ENCODE assay signal across 21 cellular contexts in genomic region chr14:68960123-68960522, GRCh38. TPM values are rescaled to one million over a fixed set of nuclear protein-coding genes. Genes with fewer than 3 reads are reported as not detected.
DNase-seq lines count a peak whose midpoint lies in the region; ATAC-seq and TF ChIP-seq lines count a peak whose summit lies in the region.
"Had no signal": no experiment of that assay in that cellular context is flagged by ENCODE, and none has a peak within 500 bp of the region (broad histone marks: within the 10 kb centered on the region; RNA-seq: fewer than 3 reads in every experiment).

No MANE protein-coding gene starts in this region.

- H3K4me2 ChIP-seq in IMR-90 (ENCODE audit: low read depth, low read length): no peak overlapping the region
- H3K4me2 ChIP-seq in smooth muscle cell: peak overlapping the region; percentile 48

- H3K79me2 ChIP-seq in smooth muscle cell (ENCODE audit: low read depth): peaks cover 100% of the 10 kb centered on the region

- H3K79me1 ChIP-seq in IMR-90 (ENCODE audit: low read depth in 1 of 2, low read length in 2 of 2): peaks cover 0 to 81% of the 10 kb centered on the region in 2 experiments; a peak in 2 of 4 replicates

- no peak overlapping the region for H3K18ac ChIP-seq in IMR-90 (ENCODE audit: low read depth, low read length)

- ATAC-seq in IMR-90 (ENCODE audit: low read depth) (no peak), GM21717 (IDR thresholded peaks at IDR 0.05; ENCODE audit: unreplicated experiment) (no peak), GM21526 (IDR thresholded peaks at IDR 0.05; ENCODE audit: low FRiP score, unreplicated experiment) (no peak)
- ATAC-seq: natural killer cell, WTC11 had no signal

- no peak overlapping the region for H2BK15ac ChIP-seq in IMR-90 (ENCODE audit: low read depth, low read length)

- DNase-seq in activated CD4-positive, alpha-beta T cell treated with anti-CD3 and anti-CD28 coated beads, Interleukin-2, amount 10 ng/mL, durations not matched to agents 7 days and 5 days: no peak
- DNase-seq in activated CD4-positive, alpha-beta T cell treated with anti-CD3 and anti-CD28 coated beads, Interleukin-2, amount 50 U/mL, for 48 hours: no peak
- DNase-seq in IMR-90: no peak
- DNase-seq in epithelial cell of prostate (ENCODE audit: low read depth, low spot score): no peak
- no peak for DNase-seq in smooth muscle cell (lab: John Stamatoyannopoulos, UW; ENCODE audit: unreplicated experiment)
- no peak for DNase-seq in NCI-H82 treated with DMSO at 0.1 percent for 48 hours (lab: John Stamatoyannopoulos, UW; ENCODE audit: unreplicated experiment)
- DNase-seq: 8988T, BE2C, DND-41, glutamatergic neuron, natural killer cell, NCI-H1092 treated with DMSO at 0.1 percent for 48 hours, NCI-H2029 treated with DMSO at 0.1 percent for 48 hours, NCI-H345, NCI-H82, T-helper 9 cell had no signal

- peaks cover 63% of the 10 kb centered on the region for H3K9me1 ChIP-seq in IMR-90 (ENCODE audit: insufficient read depth, low read length)

- CTCF ChIA-PET in activated CD4-positive, alpha-beta T cell treated with anti-CD3 and anti-CD28 coated beads, Interleukin-2, amount 10 ng/mL, durations not matched to agents 7 days and 5 days (lab: Charles Lee): interaction anchor here (0.6 to 1.7 kb wide), 3 partner anchors 34 to 226 kb away, joined by 3 to 4 read pairs (median 3); no protein-coding TSS in a partner anchor
- CTCF ChIA-PET in IMR-90 (lab: Yijun Ruan, JAX): no interaction called here

- H3K36me3 ChIP-seq in IMR-90 (ENCODE audit: control insufficient read depth, insufficient read depth, low read length) (peaks cover 48% of the 10 kb centered on the region), smooth muscle cell (ENCODE audit: low read depth) (no peaks in the 10 kb centered on the region)

- dilution Hi-C loops in IMR-90 (cut with HindIII; ENCODE audit: low sequenced_read_pairs, unreplicated experiment): no loop called here

- no peaks in the 10 kb centered on the region for H3K9me3 ChIP-seq in IMR-90 (ENCODE audit: control insufficient read depth, insufficient read depth, low read length)
- no peaks in the 10 kb centered on the region for H3K9me3 ChIP-seq in smooth muscle cell (replicated peaks; ENCODE audit: low read depth)
- H3K9me3 ChIP-seq: BE2C had no signal

- POLR2A ChIA-PET in activated CD4-positive, alpha-beta T cell treated with anti-CD3 and anti-CD28 coated beads, Interleukin-2, amount 10 ng/mL, durations not matched to agents 7 days and 5 days (lab: Charles Lee): no interaction called here
- POLR2A ChIA-PET in IMR-90 (lab: Charles Lee; ENCODE audit: unreplicated experiment): no interaction called here

- H3F3A ChIP-seq in smooth muscle cell (ENCODE audit: low read depth): peaks cover 62% of the 10 kb centered on the region

- no peak overlapping the region for H4K5ac ChIP-seq in IMR-90 (ENCODE audit: low read depth, low read length)

- peak overlapping the region; percentile 11 for H2BK5ac ChIP-seq in IMR-90 (ENCODE audit: low read depth, low read length, poor library complexity, severe bottlenecking)

- H3K27ac ChIP-seq in IMR-90 (ENCODE audit: insufficient read depth, low read length): no peak overlapping the region; the same call in 1 of the 2 replicates
- peak overlapping the region; percentile 99 for H3K27ac ChIP-seq in epithelial cell of prostate
- peak overlapping the region; percentile 96 for H3K27ac ChIP-seq in smooth muscle cell (ENCODE audit: low read depth)
- H3K27ac ChIP-seq: parathyroid adenoma had no signal

- TF ChIP-seq CTCF in IMR-90 (conservative IDR thresholded peaks at IDR 0.05; ENCODE audit: low read depth, low read length) (no peak), smooth muscle cell (IDR thresholded peaks at IDR 0.05; ENCODE audit: borderline replicate concordance, insufficient read depth, poor library complexity, severe bottlenecking) (no peak)

- no peak overlapping the region for H3K14ac ChIP-seq in IMR-90 (replicated peaks; ENCODE audit: low read depth, low read length)

- no peak overlapping the region for H2AFZ ChIP-seq in IMR-90 (replicated peaks; ENCODE audit: low read length, poor library complexity)
- no peak overlapping the region for H2AFZ ChIP-seq in smooth muscle cell (ENCODE audit: low read depth)
- H2AFZ ChIP-seq: parathyroid adenoma had no signal

- H3K4me1 Mint-ChIP-seq in activated CD4-positive, alpha-beta T cell treated with anti-CD3 and anti-CD28 coated beads, Interleukin-2, amount 10 ng/mL, durations not matched to agents 7 days and 5 days: peaks cover 40% of the 10 kb centered on the region
- H3K4me1 Mint-ChIP-seq: memory B cell had no signal

- no peak overlapping the region for H3K9ac ChIP-seq in IMR-90 (ENCODE audit: low read depth, low read length)
- no peak overlapping the region for H3K9ac ChIP-seq in smooth muscle cell (ENCODE audit: low read depth)
- H3K9ac ChIP-seq: parathyroid adenoma had no signal

- H4K20me1 ChIP-seq in IMR-90 (ENCODE audit: insufficient read depth, low read length): peaks cover 100% of the 10 kb centered on the region
- H4K20me1 ChIP-seq in smooth muscle cell (ENCODE audit: low read depth): peaks cover 100% of the 10 kb centered on the region

- H4K91ac ChIP-seq in IMR-90 (ENCODE audit: insufficient read depth, low read depth, low read length): no peak overlapping the region

- no peak overlapping the region for H2BK120ac ChIP-seq in IMR-90 (ENCODE audit: low read depth, low read length)

- H3K4me1 ChIP-seq in IMR-90 (ENCODE audit: control insufficient read depth, insufficient read depth, low read length) (peaks cover 67% of the 10 kb centered on the region), smooth muscle cell (ENCODE audit: low read depth) (peaks cover 37% of the 10 kb centered on the region)
- H3K4me1 ChIP-seq: parathyroid adenoma had no signal

- intact Hi-C loops in IMR-90 (cut with micrococcal nuclease): no loop called here

- no peak overlapping the region for H2AK5ac ChIP-seq in IMR-90 (ENCODE audit: low read depth, low read length)

- TF ChIP-seq POLR2A in IMR-90 (IDR thresholded peaks at IDR 0.05; ENCODE audit: low read depth, low read length): no peak

- H4K8ac ChIP-seq in IMR-90 (ENCODE audit: low read depth in 2 of 2, low read length in 2 of 2): no peak overlapping the region

- 100% methylated on average over 1 of the region's 3 CpGs; no CpG with 5 or more reads in 1 of the 2 experiments for WGBS in IMR-90 (ENCODE audit: extremely low coverage in 2 of 2, insufficient read length in 1 of 2), 2 experiments
- 72% methylated on average over 3 of the region's 3 CpGs for WGBS in smooth muscle cell (ENCODE audit: low lambda C conversion rate)

- H3K4me3 Mint-ChIP-seq in activated CD4-positive, alpha-beta T cell treated with anti-CD3 and anti-CD28 coated beads, Interleukin-2, amount 10 ng/mL, durations not matched to agents 7 days and 5 days: no peak overlapping the region
- H3K4me3 Mint-ChIP-seq: memory B cell, natural killer cell, WTC11 had no signal

- no peak overlapping the region for H2AK9ac ChIP-seq in IMR-90 (replicated peaks; ENCODE audit: low read depth, low read length, poor library complexity)

- no peak overlapping the region for H3K4ac ChIP-seq in IMR-90 (ENCODE audit: low read depth, low read length)

- no peak overlapping the region for H3K23ac ChIP-seq in IMR-90 (ENCODE audit: low read depth, low read length)

- no peaks in the 10 kb centered on the region for H3K27me3 Mint-ChIP-seq in activated CD4-positive, alpha-beta T cell treated with anti-CD3 and anti-CD28 coated beads, Interleukin-2, amount 10 ng/mL, durations not matched to agents 7 days and 5 days

- H3K27ac Mint-ChIP-seq in activated CD4-positive, alpha-beta T cell treated with anti-CD3 and anti-CD28 coated beads, Interleukin-2, amount 10 ng/mL, durations not matched to agents 7 days and 5 days: peak overlapping the region; percentile 1
- H3K27ac Mint-ChIP-seq: memory B cell, natural killer cell, WTC11 had no signal

- H3K4me3 ChIP-seq in IMR-90 (ENCODE audit: insufficient read depth, low read depth, low read length): no peak overlapping the region
- no peak overlapping the region for H3K4me3 ChIP-seq in smooth muscle cell

- no peaks in the 10 kb centered on the region for H3K36me3 Mint-ChIP-seq in activated CD4-positive, alpha-beta T cell treated with anti-CD3 and anti-CD28 coated beads, Interleukin-2, amount 10 ng/mL, durations not matched to agents 7 days and 5 days (ENCODE audit: low read depth)
- H3K36me3 Mint-ChIP-seq: memory B cell, natural killer cell had no signal

- in situ Hi-C loops in IMR-90 (cut with MboI; ENCODE audit: low sequenced_read_pairs): no loop called here

- BruUV-seq in IMR-90 (replicated peaks; lab: Mats Ljungman, UMichigan): no TSS peak

- H3K9me3 Mint-ChIP-seq in activated CD4-positive, alpha-beta T cell treated with anti-CD3 and anti-CD28 coated beads, Interleukin-2, amount 10 ng/mL, durations not matched to agents 7 days and 5 days: no peaks in the 10 kb centered on the region
- H3K9me3 Mint-ChIP-seq: memory B cell, natural killer cell, WTC11 had no signal

- H3K56ac ChIP-seq in IMR-90 (ENCODE audit: extremely low read depth, insufficient read depth, low read length): no peak overlapping the region

- no peak for TF ChIP-seq RAD21 in IMR-90 (IDR thresholded peaks at IDR 0.05; ENCODE audit: low read length)

- H2BK20ac ChIP-seq in IMR-90 (ENCODE audit: low read depth, low read length): no peak overlapping the region

- H3K27me3 ChIP-seq in IMR-90 (ENCODE audit: control insufficient read depth, insufficient read depth, low read length) (no peaks in the 10 kb centered on the region), smooth muscle cell (ENCODE audit: low read depth) (no peaks in the 10 kb centered on the region)
- H3K27me3 ChIP-seq: BE2C had no signal

TF ChIP-seq in IMR-90, 13 proteins besides CTCF, POLR2A, EP300 and RAD21:
- TF ChIP-seq MAFK (IDR thresholded peaks at IDR 0.05; ENCODE audit: low read depth, low read length): peak; percentile 51
- TF ChIP-seq, protein P1, sequence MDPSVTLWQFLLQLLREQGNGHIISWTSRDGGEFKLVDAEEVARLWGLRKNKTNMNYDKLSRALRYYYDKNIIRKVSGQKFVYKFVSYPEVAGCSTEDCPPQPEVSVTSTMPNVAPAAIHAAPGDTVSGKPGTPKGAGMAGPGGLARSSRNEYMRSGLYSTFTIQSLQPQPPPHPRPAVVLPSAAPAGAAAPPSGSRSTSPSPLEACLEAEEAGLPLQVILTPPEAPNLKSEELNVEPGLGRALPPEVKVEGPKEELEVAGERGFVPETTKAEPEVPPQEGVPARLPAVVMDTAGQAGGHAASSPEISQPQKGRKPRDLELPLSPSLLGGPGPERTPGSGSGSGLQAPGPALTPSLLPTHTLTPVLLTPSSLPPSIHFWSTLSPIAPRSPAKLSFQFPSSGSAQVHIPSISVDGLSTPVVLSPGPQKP (IDR thresholded peaks at IDR 0.05; ENCODE audit: borderline replicate concordance, low read depth, low read length): no peak

RNA-seq across cellular contexts. Expression of gene ACTN1, which starts 19.0 kb away (rescaled TPM):
- total RNA-seq in activated CD4-positive, alpha-beta T cell treated with anti-CD3 and anti-CD28 coated beads, Interleukin-2, amount 10 ng/mL, durations not matched to agents 7 days and 5 days: 10 to 100 TPM; 31.9 to 35.1 TPM
- total RNA-seq in IMR-90 (2012; rRNA removed): 648 and 684 TPM in 2 replicates
- polyA plus RNA-seq in IMR-90 (2012; rRNA removed): 766 and 895 TPM in 2 replicates
- 676 and 750 TPM in 2 replicates for polyA plus RNA-seq in IMR-90 (2012; cell fraction: cytosol; rRNA removed)
- 1,803 and 1,926 TPM in 2 replicates for polyA plus RNA-seq in IMR-90 (2012; cell fraction: nucleus; rRNA removed; ENCODE audit: low replicate concordance)
- total RNA-seq in smooth muscle cell: 361 and 422 TPM in 2 replicates
- polyA plus RNA-seq in smooth muscle cell: 741 and 806 TPM in 2 replicates

Comparison
In these comparisons a context has a peak if more than half of its experiments do, and no peak if none do; other contexts are left out.
1. RNA of gene ACTN1, which starts 19.0 kb away (total RNA-seq): 648 to 684 TPM in IMR-90 and 361 to 422 TPM in smooth muscle cell; 31.9 to 35.1 TPM in activated CD4-positive, alpha-beta T cell treated with anti-CD3 and anti-CD28 coated beads, Interleukin-2, amount 10 ng/mL, durations not matched to agents 7 days and 5 days; every median in the first group is over 10 times any median in the second.